In genomic region chr11:67464411-67465189, GRCh38 we compare ENCODE assay signal across 9 cellular contexts. TPM values are rescaled to one million over a fixed set of nuclear protein-coding genes. Genes with fewer than 3 reads are reported as not detected.
A peak's percentile ranks its signal among the peaks of the same experiment; 100 is the strongest.
DNase-seq lines count a peak whose midpoint lies in the region; ATAC-seq, FAIRE-seq and TF ChIP-seq lines count a peak whose summit lies in the region.
"Had no signal": no experiment of that assay in that cellular context is flagged by ENCODE, and none has a peak within 500 bp of the region (broad histone marks: within the 10 kb centered on the region; RNA-seq: fewer than 3 reads in every experiment).

No MANE protein-coding gene starts in this region.

- no peaks in the 10 kb centered on the region for H3K27me3 ChIP-seq in DOHH2 (ENCODE audit: control insufficient read depth, low read length)
- no peaks in the 10 kb centered on the region for H3K27me3 ChIP-seq in HCT116 (ENCODE audit: insufficient read depth, low read length)
- peaks cover 2% of the 10 kb centered on the region for H3K27me3 ChIP-seq in astrocyte (ENCODE audit: insufficient read depth, low read length)

- CTCF ChIA-PET in HCT116 (lab: Charles Lee): no interaction called here

- H3K27ac Mint-ChIP-seq in T-helper 17 cell (peak overlapping the region; percentile 83), astrocyte (ENCODE audit: unreplicated experiment) (peak overlapping the region; percentile 18)

- no peaks in the 10 kb centered on the region for H4K20me1 ChIP-seq in DOHH2 (ENCODE audit: control insufficient read depth, insufficient read depth, low read depth, low read length)
- no peaks in the 10 kb centered on the region for H4K20me1 ChIP-seq in HCT116 (ENCODE audit: insufficient read depth)
- no peaks in the 10 kb centered on the region for H4K20me1 ChIP-seq in astrocyte (ENCODE audit: insufficient read depth, low read length)

- BruUV-seq in HCT116 (replicated peaks; lab: Mats Ljungman, UMichigan): TSS peak; percentile 76

- TF ChIP-seq CTCF in DOHH2 (IDR thresholded peaks at IDR 0.05; ENCODE audit: low read depth, low read length, poor library complexity, severe bottlenecking) (no peak), HCT116 (IDR thresholded peaks at IDR 0.05 in 2 of 3, conservative IDR thresholded peaks at IDR 0.05 in 1 of 3; ENCODE audit: borderline replicate concordance in 1 of 3, insufficient read depth in 1 of 3, low read depth in 2 of 3, low read length in 2 of 3) (no peak), astrocyte (IDR thresholded peaks at IDR 0.05; ENCODE audit: insufficient read depth, low read depth, low read length) (no peak)

- H3K27ac ChIP-seq in DOHH2 (ENCODE audit: low read depth, low read length) (peak overlapping the region; percentile 65), HCT116 (ENCODE audit: low read depth, low read length) (peak overlapping the region; percentile 98), astrocyte (ENCODE audit: low read depth, low read length) (peak overlapping the region; percentile 40)

- H3K4me3 ChIP-seq in DOHH2 (ENCODE audit: low read length) (peak overlapping the region; percentile 81), HCT116 (replicated peaks in 1 of 2; ENCODE audit: low read depth in 1 of 2, low read length in 2 of 2) (peak overlapping the region; percentile 87 to 96), astrocyte (ENCODE audit: insufficient read depth, low read depth, low read length) (peak overlapping the region; percentile 70)

- intact Hi-C loops in HCT116 (cut with micrococcal nuclease): loop anchor here (2.0 to 5.0 kb wide), 2 partner anchors 36 to 112 kb away; partner anchors contain the start of genes POLD4 and RPS6KB2

- H3K4me1 ChIP-seq in DOHH2 (ENCODE audit: control insufficient read depth, low read length) (peaks cover 70% of the 10 kb centered on the region), HCT116 (ENCODE audit: control insufficient read depth in 1 of 2, insufficient read depth in 2 of 2, low read length in 2 of 2) (peaks cover 35 to 58% of the 10 kb centered on the region in 2 experiments), astrocyte (ENCODE audit: insufficient read depth, low read length) (peaks cover 16% of the 10 kb centered on the region)

- peaks cover 21% of the 10 kb centered on the region for H3K36me3 ChIP-seq in DOHH2 (ENCODE audit: control insufficient read depth, low read length)
- H3K36me3 ChIP-seq in HCT116 (ENCODE audit: control insufficient read depth in 1 of 2, insufficient read depth in 2 of 2, low read length in 2 of 2): no peaks in the 10 kb centered on the region
- no peaks in the 10 kb centered on the region for H3K36me3 ChIP-seq in astrocyte (ENCODE audit: insufficient read depth, low read length)

- no peaks in the 10 kb centered on the region for H3K9me3 ChIP-seq in DOHH2 (ENCODE audit: control insufficient read depth, insufficient read depth, low read length)
- no peaks in the 10 kb centered on the region for H3K9me3 ChIP-seq in HCT116 (ENCODE audit: control insufficient read depth in 1 of 2, insufficient read depth in 1 of 2, low read depth in 1 of 2, low read length in 2 of 2)
- no peaks in the 10 kb centered on the region for H3K9me3 ChIP-seq in T-helper 17 cell (ENCODE audit: control insufficient read depth, low read length, poor library complexity, severe bottlenecking)
- no peaks in the 10 kb centered on the region for H3K9me3 ChIP-seq in astrocyte (ENCODE audit: insufficient read depth, low read depth, low read length)

- no peak for TF ChIP-seq POLR2A in HCT116 (IDR thresholded peaks at IDR 0.05; ENCODE audit: borderline replicate concordance, extremely low read depth, insufficient read depth, insufficient read length)

- POLR2A ChIA-PET in HCT116 (lab: Charles Lee): no interaction called here

- ATAC-seq in HCT116 (peak; percentile 74), T-helper 17 cell (peak; percentile 84), GM18520 (IDR thresholded peaks at IDR 0.05; ENCODE audit: unreplicated experiment) (no peak)

- H3F3A ChIP-seq in DOHH2 (ENCODE audit: control insufficient read depth, insufficient read depth): peaks cover 22% of the 10 kb centered on the region

- H2AFZ ChIP-seq in HCT116 (ENCODE audit: low read depth, low read length, poor library complexity, severe bottlenecking) (no peak overlapping the region), astrocyte (ENCODE audit: low read depth, low read length) (peak overlapping the region; percentile 72)

- no peak for TF ChIP-seq RAD21 in HCT116 (IDR thresholded peaks at IDR 0.05; ENCODE audit: low read depth)

- FAIRE-seq in astrocyte (lab: Jason Lieb, UNC): no peak

- H3K4me1 Mint-ChIP-seq in T-helper 17 cell (peaks cover 22% of the 10 kb centered on the region), astrocyte (ENCODE audit: low read depth, unreplicated experiment) (peaks cover 4% of the 10 kb centered on the region)

- H3K9ac ChIP-seq in HCT116 (ENCODE audit: low read length) (peak overlapping the region; percentile 97), astrocyte (ENCODE audit: low read length) (peak overlapping the region; percentile 84)

- peaks cover 28% of the 10 kb centered on the region for H3K79me2 ChIP-seq in DOHH2 (ENCODE audit: control insufficient read depth, low read length)
- peaks cover 15% of the 10 kb centered on the region; the same call in 1 of the 2 replicates for H3K79me2 ChIP-seq in HCT116 (ENCODE audit: insufficient read depth, low read length)
- peaks cover 9% of the 10 kb centered on the region for H3K79me2 ChIP-seq in astrocyte (ENCODE audit: insufficient read depth, low read length)

- H3K4me3 Mint-ChIP-seq in T-helper 17 cell (peak overlapping the region; percentile 91), astrocyte (ENCODE audit: unreplicated experiment) (peak overlapping the region; percentile 77)

- H3K4me2 ChIP-seq in DOHH2 (ENCODE audit: low read length) (peak overlapping the region; percentile 96), HCT116 (ENCODE audit: low read length) (peak overlapping the region; percentile 100), astrocyte (ENCODE audit: low read length) (peak overlapping the region; percentile 94)

- H3K36me3 Mint-ChIP-seq in T-helper 17 cell (ENCODE audit: low read depth) (no peaks in the 10 kb centered on the region), astrocyte (ENCODE audit: low read depth, unreplicated experiment) (peaks cover 5% of the 10 kb centered on the region)

- no peaks in the 10 kb centered on the region for H3K27me3 Mint-ChIP-seq in T-helper 17 cell
- no peaks in the 10 kb centered on the region for H3K27me3 Mint-ChIP-seq in astrocyte (ENCODE audit: low read depth, unreplicated experiment)

- RAD21 ChIA-PET in HCT116 (lab: Charles Lee; ENCODE audit: low non-redundant PET in 1 of 2, low total read pairs in 2 of 2, uncharacterized antibody in 2 of 2, unreplicated experiment in 2 of 2): interaction anchor here in 1 of 2 experiments (0.6 kb wide), 1 partner anchor 73 kb away, joined by 3 read pairs; the partner anchor contains the start of gene RAD9A

- H3K9me3 Mint-ChIP-seq in astrocyte (ENCODE audit: unreplicated experiment): no peaks in the 10 kb centered on the region

- peak; percentile 81 for DNase-seq in HCT116 (ENCODE audit: low read depth, low spot score)
- peak; percentile 39 for DNase-seq in NCI-H128 (lab: John Stamatoyannopoulos, UW; ENCODE audit: unreplicated experiment)
- DNase-seq in T-helper 17 cell: peak; percentile 88 to 92 (median 92)
- peak; percentile 38 for DNase-seq in astrocyte (ENCODE audit: low read depth)
- peak; percentile 56 to 76 for DNase-seq in hippocampal formation (lab: John Stamatoyannopoulos, UW)
- peak; percentile 79 for DNase-seq in retina

- no peaks in the 10 kb centered on the region for H3K9me2 ChIP-seq in DOHH2 (replicated peaks; ENCODE audit: control insufficient read depth, low read length)
- no peaks in the 10 kb centered on the region for H3K9me2 ChIP-seq in HCT116 (ENCODE audit: insufficient read depth)

TF ChIP-seq in HCT116, 20 proteins besides CTCF, POLR2A, EP300 and RAD21:
- peak; percentile 92 for TF ChIP-seq YY1 (IDR thresholded peaks at IDR 0.05; ENCODE audit: extremely low read depth, insufficient replicate concordance, low read depth, low read length)
- TF ChIP-seq POLR2AphosphoS5 (IDR thresholded peaks at IDR 0.05; ENCODE audit: low read depth, low read length): peak; percentile 91
- TF ChIP-seq SRF (IDR thresholded peaks at IDR 0.05; ENCODE audit: low read depth): no peak
- peak; percentile 63; the same call in 1 of the 2 replicates for TF ChIP-seq ZFX (IDR thresholded peaks at IDR 0.05)

RNA-seq across cellular contexts. Expression of gene TMEM134, which starts 4.5 kb away (rescaled TPM):
- total RNA-seq in HCT116 (2021; ENCODE audit: unreplicated experiment): 44.2 TPM
- 42.4 and 52.3 TPM in 2 replicates for polyA plus RNA-seq in HCT116 (2012)
- total RNA-seq in T-helper 17 cell: 10 to 100 TPM; 48.7 to 65.6 TPM
- total RNA-seq in astrocyte: 38.0 and 48.1 TPM in 2 replicates

RNA-seq across cellular contexts. Expression of gene CABP4, which starts 9.4 kb away (rescaled TPM):
- not detected for total RNA-seq in HCT116 (2021; ENCODE audit: unreplicated experiment)
- polyA plus RNA-seq in HCT116 (2012): 0.08 TPM in 1 of 2 replicates, not detected in the other
- 10 to 100 TPM in 1 of 2 donors, 1 to 10 TPM in 1; 7.5 to 12.1 TPM for total RNA-seq in T-helper 17 cell
- total RNA-seq in astrocyte: not detected in 2 replicates

RNA-seq across cellular contexts. Expression of gene GPR152, which starts 12.1 kb away (rescaled TPM):
- total RNA-seq in HCT116 (2021; ENCODE audit: unreplicated experiment) (not detected), T-helper 17 cell (not detected), astrocyte (not detected in 2 replicates)
- not detected in 2 replicates for polyA plus RNA-seq in HCT116 (2012)
- total RNA-seq: subcutaneous adipose tissue had no signal

RNA-seq across cellular contexts. Expression of gene AIP, which starts 18.2 kb away (rescaled TPM):
- total RNA-seq in HCT116 (2021; ENCODE audit: unreplicated experiment) (61.0 TPM), T-helper 17 cell (100 to 1,000 TPM in 1 of 2 donors, 10 to 100 TPM in 1; 98.3 to 109 TPM), astrocyte (42.1 and 43.6 TPM in 2 replicates)
- polyA plus RNA-seq in HCT116 (2012): 83.5 and 95.5 TPM in 2 replicates

RNA-seq across cellular contexts. Expression of gene CORO1B, which starts 21.3 kb away (rescaled TPM):
- 94.5 TPM for total RNA-seq in HCT116 (2021; ENCODE audit: unreplicated experiment)
- 96.4 and 118 TPM in 2 replicates for polyA plus RNA-seq in HCT116 (2012)
- 10 to 100 TPM; 46.1 to 75.4 TPM for total RNA-seq in T-helper 17 cell
- total RNA-seq in astrocyte: 102 and 124 TPM in 2 replicates

Comparison
In these comparisons a context has a peak if more than half of its experiments do, and no peak if none do; other contexts are left out.
1. H3K27ac ChIP-seq: peak in every context shown above with its lines; median percentile 98 in HCT116; 65 in DOHH2; 40 in astrocyte.
2. DNase-seq: peak in every context shown above with its lines; median percentile 92 in T-helper 17 cell; 81 in HCT116; 79 in retina; 66 in hippocampal formation; 39 in NCI-H128; 38 in astrocyte.